8 cellular contexts compared by ENCODE assay signal in genomic region chrX:123648028-123648810, GRCh38.
A peak's percentile ranks its signal among the peaks of the same experiment; 100 is the strongest.
DNase-seq lines count a peak whose midpoint lies in the region; ATAC-seq, FAIRE-seq and TF ChIP-seq lines count a peak whose summit lies in the region.

No MANE protein-coding gene starts in this region.

- H2AK5ac ChIP-seq in H1 (ENCODE audit: low read depth, low read length) (no peak overlapping the region), neuronal stem cell (ENCODE audit: low read depth, low read length) (no peak overlapping the region)

- WGBS in H1 (ENCODE audit: extremely low coverage in 1 of 2, insufficient coverage in 1 of 2, insufficient read length in 1 of 2, insufficient replicate concordance in 2 of 2, low coverage in 1 of 2, low lambda C conversion rate in 2 of 2, missing lambda C conversion rate in 1 of 2), 2 experiments = 27% methylated on average over 15 of the region's 20 CpGs; no CpG with 5 or more reads in 1 of the 2 experiments
- WGBS in neuronal stem cell (ENCODE audit: extremely low coverage in 2 of 2, insufficient read length in 2 of 2, insufficient replicate concordance in 1 of 2), 2 donors = no CpG with 5 or more reads among the region's 20 CpGs

- no peak overlapping the region for H2BK20ac ChIP-seq in H1 (ENCODE audit: low read length)

- H3K27ac Mint-ChIP-seq in CD14-positive monocyte = no peak overlapping the region

- H2BK15ac ChIP-seq in H1 (ENCODE audit: low read length) (no peak overlapping the region), neuronal stem cell (ENCODE audit: low read length) (no peak overlapping the region)

- H3K23ac ChIP-seq in H1 (ENCODE audit: insufficient read length) (no peak overlapping the region), neuronal stem cell (ENCODE audit: low read depth, low read length, poor library complexity) (no peak overlapping the region)

- H4K91ac ChIP-seq in H1 (replicated peaks; ENCODE audit: insufficient read length, low read length) = no peak overlapping the region
- H4K91ac ChIP-seq in neuronal stem cell (ENCODE audit: low read depth, low read length, poor library complexity) = no peak overlapping the region

- no peaks in the 10 kb centered on the region for H3K9me3 ChIP-seq in H1 (ENCODE audit: insufficient read depth in 2 of 2, low read depth in 1 of 2, low read length in 1 of 2)
- H3K9me3 ChIP-seq in neuronal stem cell (replicated peaks in 1 of 2; ENCODE audit: control insufficient read depth in 2 of 2, insufficient read depth in 1 of 2, low read depth in 1 of 2, low read length in 2 of 2) = no peaks in the 10 kb centered on the region
- no peaks in the 10 kb centered on the region for H3K9me3 ChIP-seq in uterus

- POLR2A ChIA-PET in H1 (lab: Charles Lee; ENCODE audit: partially characterized antibody) = interaction anchor here (0.6 kb wide), 1 partner anchor 291 kb away, joined by 3 read pairs; no protein-coding TSS in a partner anchor

- no peak overlapping the region for H3K9ac ChIP-seq in H1 (replicated peaks in 1 of 4; ENCODE audit: extremely low read depth in 1 of 4, low read depth in 3 of 4, low read length in 3 of 4)
- H3K9ac ChIP-seq in neuronal stem cell (ENCODE audit: low read depth, low read length, poor library complexity) = no peak overlapping the region

- H3K14ac ChIP-seq in H1 (ENCODE audit: insufficient read length) = no peak overlapping the region
- H3K14ac ChIP-seq in neuronal stem cell (ENCODE audit: low read length) = no peak overlapping the region

- TF ChIP-seq POLR2A in H1 (IDR thresholded peaks at IDR 0.05; ENCODE audit: control extremely low read depth in 1 of 2, low read depth in 2 of 2, low read length in 2 of 2) = no peak
- no peak for TF ChIP-seq POLR2A in uterus (IDR thresholded peaks at IDR 0.05)

- H3K4me3 Mint-ChIP-seq in CD14-positive monocyte = no peak overlapping the region

- H3K27ac ChIP-seq in H1 (ENCODE audit: low read depth, low read length) (no peak overlapping the region; the same call in 1 of the 2 replicates), neuronal stem cell (replicated peaks; ENCODE audit: low read length) (no peak overlapping the region), uterus (no peak overlapping the region)

- peaks cover 21 to 31% of the 10 kb centered on the region in 2 donors for H3K36me3 Mint-ChIP-seq in CD14-positive monocyte

- peaks cover 0 to 5% (median 0%) of the 10 kb centered on the region in 3 donors for H3K27me3 Mint-ChIP-seq in CD14-positive monocyte (ENCODE audit: low read depth in 3 of 3)

- no peak overlapping the region for H3K18ac ChIP-seq in H1 (ENCODE audit: extremely low read depth, low read length)
- H3K18ac ChIP-seq in neuronal stem cell (ENCODE audit: low read length) = no peak overlapping the region

- intact Hi-C loops in uterus (cut with DNase I; ENCODE audit: low total_unique reads) = no loop called here
- intact Hi-C loops in CD14-positive monocyte (cut with micrococcal nuclease) = no loop called here

- ATAC-seq in GM21423 (IDR thresholded peaks at IDR 0.05; ENCODE audit: unreplicated experiment) = no peak

- peaks cover 0 to 4% (median 0%) of the 10 kb centered on the region in 4 experiments; a peak in 1 of 8 replicates for H3K36me3 ChIP-seq in H1 (ENCODE audit: control insufficient read depth in 2 of 4, insufficient read depth in 4 of 4, low read length in 3 of 4)
- H3K36me3 ChIP-seq in neuronal stem cell (replicated peaks in 1 of 2; ENCODE audit: control insufficient read depth in 2 of 2, insufficient read depth in 2 of 2, low read length in 2 of 2) = peaks cover 0 to 18% of the 10 kb centered on the region in 2 donors
- H3K36me3 ChIP-seq in uterus = no peaks in the 10 kb centered on the region

- no peak for TF ChIP-seq EP300 in H1 (IDR thresholded peaks at IDR 0.05; ENCODE audit: borderline replicate concordance in 1 of 2, low read depth in 2 of 2, low read length in 2 of 2)

- H3K4me3 ChIP-seq in H1 (ENCODE audit: extremely low read depth in 1 of 4, insufficient read depth in 2 of 4, low read depth in 3 of 4, low read length in 4 of 4) (peak overlapping the region in 1 of 4 experiments; percentile 37; a peak in 1 of 8 replicates), neuronal stem cell (ENCODE audit: low read length in 2 of 2) (no peak overlapping the region), uterus (no peak overlapping the region)

- no peaks in the 10 kb centered on the region for H3K27me3 ChIP-seq in H1 (replicated peaks in 1 of 4; ENCODE audit: control insufficient read depth in 3 of 4, extremely low read depth in 1 of 4, insufficient read depth in 3 of 4, low read length in 3 of 4)
- H3K27me3 ChIP-seq in neuronal stem cell (ENCODE audit: control insufficient read depth in 3 of 3, insufficient read depth in 3 of 3, low read depth in 1 of 3, low read length in 3 of 3) = no peaks in the 10 kb centered on the region
- H3K27me3 ChIP-seq in uterus = no peaks in the 10 kb centered on the region

- H3K79me1 ChIP-seq in H1 (ENCODE audit: low read depth, low read length) (no peaks in the 10 kb centered on the region), neuronal stem cell (ENCODE audit: low read depth, low read length) (no peaks in the 10 kb centered on the region)

- H3K9me3 Mint-ChIP-seq in CD14-positive monocyte = peaks cover 0 to 2% (median 0%) of the 10 kb centered on the region in 7 donors

- H3K23me2 ChIP-seq in H1 (ENCODE audit: low read depth, low read length) = no peaks in the 10 kb centered on the region

- TF ChIP-seq CTCF in H1 (IDR thresholded peaks at IDR 0.05; ENCODE audit: control extremely low read depth in 1 of 3, insufficient read depth in 1 of 3, low read depth in 1 of 3, low read length in 3 of 3) (no peak), uterus (IDR thresholded peaks at IDR 0.05) (no peak), CD14-positive monocyte (IDR thresholded peaks at IDR 0.05) (no peak)

- peaks cover 0 to 4% (median 0%) of the 10 kb centered on the region in 4 experiments; a peak in 1 of 7 replicates for H3K4me1 ChIP-seq in H1 (replicated peaks in 1 of 4; ENCODE audit: control insufficient read depth in 3 of 4, insufficient read depth in 4 of 4, low read length in 3 of 4)
- H3K4me1 ChIP-seq in neuronal stem cell (ENCODE audit: control insufficient read depth in 2 of 2, insufficient read depth in 1 of 2, low read depth in 1 of 2, low read length in 2 of 2) = peaks cover 0 to 3% of the 10 kb centered on the region in 2 donors
- no peaks in the 10 kb centered on the region for H3K4me1 ChIP-seq in uterus

- DNase-seq in EH (ENCODE audit: low read depth) (peak; percentile 36), NCI-H2227 treated with DMSO at 0.1 percent for 48 hours (lab: John Stamatoyannopoulos, UW) (peak; percentile 92), H1 (ENCODE audit: low read depth in 1 of 2, low spot score in 2 of 2) (peak; percentile 54), neuronal stem cell (ENCODE audit: low spot score) (peak; percentile 44), uterus (no peak), CD14-positive monocyte (ENCODE audit: low spot score) (no peak), NCI-H774 (lab: John Stamatoyannopoulos, UW) (no peak)

- no peak for TF ChIP-seq RAD21 in H1 (IDR thresholded peaks at IDR 0.05 in 1 of 2, conservative IDR thresholded peaks at IDR 0.05 in 1 of 2; ENCODE audit: low read depth in 2 of 2, low read length in 2 of 2)

- no peak overlapping the region for H4K8ac ChIP-seq in H1 (ENCODE audit: extremely low read depth, insufficient read depth, low read length)
- no peak overlapping the region for H4K8ac ChIP-seq in neuronal stem cell (ENCODE audit: low read depth, low read length)

- H2BK120ac ChIP-seq in H1 (replicated peaks; ENCODE audit: low read depth, low read length) = no peak overlapping the region
- H2BK120ac ChIP-seq in neuronal stem cell (ENCODE audit: low read depth, low read length) = no peak overlapping the region

- H2AFZ ChIP-seq in H1 (ENCODE audit: low read length) (no peak overlapping the region), neuronal stem cell (ENCODE audit: low read length) (no peak overlapping the region)

- H3K4me2 ChIP-seq in H1 (ENCODE audit: insufficient read depth in 1 of 2, low read depth in 2 of 2, low read length in 2 of 2) (peak overlapping the region; percentile 27 to 56), neuronal stem cell (ENCODE audit: insufficient read depth, low read length, poor library complexity, severe bottlenecking) (no peak overlapping the region)

- no peak overlapping the region for H2BK12ac ChIP-seq in H1 (ENCODE audit: low read depth, low read length)
- no peak overlapping the region for H2BK12ac ChIP-seq in neuronal stem cell (ENCODE audit: low read length)

- H3K4me1 Mint-ChIP-seq in CD14-positive monocyte = peaks cover 10% of the 10 kb centered on the region

- H3K79me2 ChIP-seq in H1 (ENCODE audit: control insufficient read depth in 1 of 2, insufficient read depth in 2 of 2, low read length in 2 of 2) = peaks cover 0 to 2% of the 10 kb centered on the region in 2 experiments; a peak in 2 of 4 replicates

- H3K56ac ChIP-seq in H1 (replicated peaks; ENCODE audit: insufficient read length, low read depth, low read length) = no peak overlapping the region

- CTCF ChIA-PET in H1 (lab: Charles Lee; ENCODE audit: partially characterized antibody) = no interaction called here

- H3K4ac ChIP-seq in H1 (replicated peaks; ENCODE audit: insufficient read length, low read depth, low read length) (no peak overlapping the region), neuronal stem cell (ENCODE audit: low read length) (no peak overlapping the region)

- H4K20me1 ChIP-seq in H1 (replicated peaks in 1 of 2; ENCODE audit: control insufficient read depth in 1 of 2, insufficient read depth in 2 of 2, low read length in 2 of 2) = no peaks in the 10 kb centered on the region

- H4K5ac ChIP-seq in H1 (ENCODE audit: insufficient read length, low read depth, low read length) = no peak overlapping the region

- H2BK5ac ChIP-seq in H1 (ENCODE audit: low read depth, low read length) (no peak overlapping the region), neuronal stem cell (ENCODE audit: low read length) (no peak overlapping the region)

- no peak for FAIRE-seq in H1 (lab: Jason Lieb, UNC)

TF ChIP-seq in H1, 55 proteins besides CTCF, POLR2A, EP300 and RAD21 (continues in another document):
- TF ChIP-seq USF2 (IDR thresholded peaks at IDR 0.05; ENCODE audit: low read length) (no peak), KDM1A (IDR thresholded peaks at IDR 0.05; ENCODE audit: borderline replicate concordance, low read length) (no peak), RXRA (IDR thresholded peaks at IDR 0.05; ENCODE audit: insufficient read depth, low read depth, low read length) (no peak), EZH2 (IDR thresholded peaks at IDR 0.05; ENCODE audit: low read depth, low read length, severe bottlenecking) (no peak)

Comparison
In these comparisons a context has a peak if more than half of its experiments do, and no peak if none do; other contexts are left out.
1. DNase-seq: peak in EH (single experiment), NCI-H2227 treated with DMSO at 0.1 percent for 48 hours (single experiment), H1 (2 of 2) and neuronal stem cell (single experiment); none in uterus (0 of 2), CD14-positive monocyte (single experiment) and NCI-H774 (single experiment).